Comparison of ENCODE assay signal across 19 cellular contexts in the genomic region with DNA sequence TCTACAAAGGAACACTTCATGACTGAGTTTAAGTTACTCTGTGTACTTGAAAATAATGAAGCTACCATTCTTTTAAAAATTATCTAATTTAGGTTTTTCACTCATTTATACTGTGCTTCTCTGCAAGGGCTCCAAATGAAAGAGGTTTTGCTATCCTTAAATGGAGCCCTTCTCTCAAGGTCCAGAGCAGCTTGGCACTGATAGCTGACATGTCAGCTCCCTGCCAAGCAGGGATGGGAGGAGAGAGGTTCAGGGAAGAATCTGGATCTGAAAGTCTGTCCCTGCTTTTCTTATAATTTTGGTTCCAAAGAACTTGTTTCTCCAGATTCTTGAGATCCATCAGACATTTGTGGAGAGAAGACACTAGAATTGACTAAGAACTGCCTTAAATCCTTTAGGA.
"Had no signal": no experiment of that assay in that cellular context is flagged by ENCODE, and none has a peak within 500 bp of the region (broad histone marks: within the 10 kb centered on the region; RNA-seq: fewer than 3 reads in every experiment).

No MANE protein-coding gene starts in this region.

- H3K27ac ChIP-seq: KMS-11, RWPE1, SJSA1, SK-N-MC had no signal

- DNase-seq: Kasumi-1; MM.1S; NCI-H1092 treated with DMSO at 0.1 percent for 48 hours; NCI-H1436; NCI-H187; NCI-H2029; NCI-H2081 treated with DMSO at 0.1 percent for 48 hours; NCI-H524; NCI-H526 treated with DMSO at 0.1 percent for 48 hours; NCI-H748 treated with DMSO at 0.1 percent for 48 hours; NK-92 treated with Interleukin-12 subunit alpha and Interleukin-12 subunit beta, amount 100 ng/mL, for 24 hours; PC-3; SIG-M5 had no signal

- H3K9me3 ChIP-seq: SJSA1 had no signal

- H3K4me1 ChIP-seq: SJSA1 had no signal

- ATAC-seq: K562, Panc1, PC-3 had no signal

- H3K36me3 ChIP-seq: SJSA1 had no signal

- H3K27me3 ChIP-seq: SJSA1 had no signal

- H3K4me3 ChIP-seq: K562, SJSA1, SK-N-MC had no signal
